ENCODE assay signal across 17 cellular contexts in the genomic region with DNA sequence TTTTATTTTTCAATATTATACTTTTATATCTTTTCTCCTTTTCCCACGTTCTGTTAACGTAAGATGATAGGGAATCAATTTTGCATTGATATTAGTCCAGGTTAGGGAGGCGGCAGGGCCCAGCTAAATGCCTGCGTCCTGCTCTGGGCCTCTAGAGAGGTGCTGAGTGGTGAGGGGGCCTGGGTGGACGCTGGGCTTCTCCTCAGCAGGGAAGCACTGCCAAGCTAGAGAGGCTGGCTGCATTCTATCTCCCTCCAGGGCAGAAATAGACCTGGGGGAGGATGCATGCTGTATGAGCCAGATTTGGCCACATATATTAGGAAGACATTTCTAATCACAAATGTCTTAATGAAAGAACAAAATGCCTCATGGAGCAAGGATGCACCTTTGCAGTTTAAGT. TPM values are rescaled to one million over a fixed set of nuclear protein-coding genes. Genes with fewer than 3 reads are reported as not detected.
DNase-seq lines count a peak whose midpoint lies in the region; ATAC-seq and TF ChIP-seq lines count a peak whose summit lies in the region.
"Had no signal": no experiment of that assay in that cellular context is flagged by ENCODE, and none has a peak within 500 bp of the region (broad histone marks: within the 10 kb centered on the region; RNA-seq: fewer than 3 reads in every experiment).

No MANE protein-coding gene starts in this region.

- no peaks in the 10 kb centered on the region for H3K36me3 ChIP-seq in cardiac muscle cell
- H3K36me3 ChIP-seq in heart right ventricle, result no peaks in the 10 kb centered on the region

- H3K9me3 ChIP-seq in cardiac muscle cell (ENCODE audit: low read depth) (no peaks in the 10 kb centered on the region), heart right ventricle (peaks cover 0 to 14% (median 0%) of the 10 kb centered on the region in 11 donors), T-helper 17 cell (ENCODE audit: control insufficient read depth, low read length, poor library complexity, severe bottlenecking) (no peaks in the 10 kb centered on the region)

- H3K36me3 Mint-ChIP-seq in T-helper 17 cell (ENCODE audit: low read depth), result peaks cover 3% of the 10 kb centered on the region
- H3K36me3 Mint-ChIP-seq: CD4-positive, alpha-beta memory T cell had no signal

- H3K27ac ChIP-seq in cardiac muscle cell, result peak overlapping the region; percentile 86
- peak overlapping the region; percentile 53 to 88 (median 76) for H3K27ac ChIP-seq in heart right ventricle

- intact Hi-C loops in heart right ventricle (cut with DNase I) (loop anchor here in 7 of 10 donors (1.0 to 5.0 kb wide), 3 partner anchors 36 to 44 kb away; partner anchors contain the start of gene NKX2-5 (in 2 of the 7)), left ventricle myocardium superior (cut with micrococcal nuclease) (no loop called here)

- TF ChIP-seq CTCF in cardiac muscle cell (IDR thresholded peaks at IDR 0.05; ENCODE audit: low read depth, low read length) (no peak), heart right ventricle (IDR thresholded peaks at IDR 0.05) (no peak)

- WGBS in heart right ventricle, 2 donors, result 34 to 48% methylated on average over 5 of the region's 5 CpGs

- H3K4me3 Mint-ChIP-seq in T-helper 17 cell, result no peak overlapping the region
- H3K4me3 Mint-ChIP-seq: CD4-positive, alpha-beta memory T cell; GM23338; H9 had no signal

- H3K4me3 ChIP-seq in cardiac muscle cell, result no peak overlapping the region
- no peak overlapping the region for H3K4me3 ChIP-seq in heart right ventricle
- H3K4me3 ChIP-seq: GM23338 had no signal

- ATAC-seq in heart right ventricle (peak; percentile 72 to 90 (median 86)), left ventricle myocardium superior (peak; percentile 87), GM18502 (IDR thresholded peaks at IDR 0.05; ENCODE audit: poor library complexity, unreplicated experiment) (no peak), T-helper 17 cell (no peak)
- ATAC-seq: GM23338, HCT116 had no signal

- H3K27ac Mint-ChIP-seq in T-helper 17 cell, result no peak overlapping the region
- H3K27ac Mint-ChIP-seq: CD4-positive, alpha-beta memory T cell; GM23338; H9 had no signal

- peaks cover 62% of the 10 kb centered on the region for H3K27me3 Mint-ChIP-seq in T-helper 17 cell

- peak in 1 of 2 donors; percentile 53 for DNase-seq in cardiac muscle cell (ENCODE audit: low read depth in 1 of 2, low spot score in 1 of 2)
- DNase-seq in heart right ventricle, result peak; percentile 45 to 60
- peak; percentile 77 for DNase-seq in left ventricle myocardium superior
- DNase-seq in islet precursor cell, result peak; percentile 24
- no peak for DNase-seq in T-helper 17 cell
- DNase-seq in GDM1 (lab: John Stamatoyannopoulos, UW), result no peak
- DNase-seq: Calu3; CD4-positive, alpha-beta memory T cell; COR-L47; DMS53; DMS79 treated with DMSO at 0.1 percent for 48 hours; H9 had no signal

- peaks cover 29% of the 10 kb centered on the region for H3K4me1 ChIP-seq in cardiac muscle cell (ENCODE audit: low read depth)
- peaks cover 0 to 45% (median 5%) of the 10 kb centered on the region in 9 donors for H3K4me1 ChIP-seq in heart right ventricle

- peaks cover 4% of the 10 kb centered on the region for H3K4me1 Mint-ChIP-seq in T-helper 17 cell

- H3K27me3 ChIP-seq in cardiac muscle cell (no peaks in the 10 kb centered on the region), heart right ventricle (peaks cover 0 to 41% (median 20%) of the 10 kb centered on the region in 7 donors)

RNA-seq across cellular contexts. Expression of gene NKX2-5, which starts 43.6 kb away (rescaled TPM):
- 1,657 and 1,772 TPM in 2 replicates for total RNA-seq in cardiac muscle cell
- polyA plus RNA-seq in cardiac muscle cell, result 1,190 and 1,339 TPM in 2 replicates
- total RNA-seq in heart right ventricle, result 100 to 1,000 TPM; 137 to 295 (median 192) TPM
- 100 to 1,000 TPM in 1 of 2 donors, 10 to 100 TPM in 1; 69.1 to 274 TPM for polyA plus RNA-seq in heart right ventricle
- 285 TPM for total RNA-seq in left ventricle myocardium superior
- total RNA-seq in T-helper 17 cell, result not detected
- total RNA-seq: Calu3; CD4-positive, alpha-beta memory T cell; G401 had no signal
- polyA plus RNA-seq: BJ; CD4-positive, alpha-beta memory T cell; GM23338 had no signal

RNA-seq across cellular contexts. Expression of gene STC2, which starts 49.6 kb away (rescaled TPM):
- 83.4 and 138 TPM in 2 replicates for total RNA-seq in cardiac muscle cell
- polyA plus RNA-seq in cardiac muscle cell, result 45.1 and 65.2 TPM in 2 replicates
- total RNA-seq in heart right ventricle, result 10 to 100 TPM in 3 of 10 donors, 1 to 10 TPM in 7; 3.7 to 26.9 (median 6.8) TPM
- 1 to 10 TPM; 4.0 to 4.6 TPM for polyA plus RNA-seq in heart right ventricle
- total RNA-seq in left ventricle myocardium superior, result 6.8 TPM
- not detected for total RNA-seq in T-helper 17 cell
- total RNA-seq: CD4-positive, alpha-beta memory T cell had no signal
- polyA plus RNA-seq: CD4-positive, alpha-beta memory T cell had no signal

Comparison
In these comparisons a context has a peak if more than half of its experiments do, and no peak if none do; other contexts are left out.
1. DNase-seq: peak in heart right ventricle (2 of 2), left ventricle myocardium superior (single experiment) and islet precursor cell (single experiment); none in T-helper 17 cell (0 of 3) and GDM1 (single experiment).
2. ATAC-seq: peak in heart right ventricle (8 of 8) and left ventricle myocardium superior (single experiment); none in GM18502 (single experiment) and T-helper 17 cell (single experiment).
3. RNA of gene NKX2-5, which starts 43.6 kb away (total RNA-seq): 1,657 to 1,772 TPM in cardiac muscle cell, 285 TPM in left ventricle myocardium superior (single experiment) and 137 to 295 TPM in heart right ventricle; not detected in T-helper 17 cell; every median in the first group is over 100 times any median in the second.